In the genomic region with DNA sequence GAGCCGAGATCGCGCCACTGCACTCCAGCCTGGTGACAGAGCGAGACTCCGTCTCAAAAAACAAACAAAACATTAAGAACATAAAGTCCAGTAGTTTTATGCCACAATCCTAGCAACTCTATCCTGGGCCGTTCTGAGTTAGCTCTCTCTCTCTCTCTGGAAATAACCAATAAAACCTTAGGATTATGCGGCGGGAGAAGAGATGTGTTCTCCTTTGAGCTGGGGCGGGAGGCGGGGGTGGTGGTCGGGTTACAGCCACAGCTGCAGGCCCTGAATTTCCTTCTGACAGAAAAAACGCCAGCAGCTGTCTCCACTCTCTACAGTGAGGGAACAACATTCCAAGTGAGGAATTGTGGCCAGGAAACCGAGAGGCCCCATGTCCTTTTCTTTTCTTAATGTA, we compare ENCODE assay signal across 10 cellular contexts. TPM values are rescaled to one million over a fixed set of nuclear protein-coding genes. Genes with fewer than 3 reads are reported as not detected.
DNase-seq lines count a peak whose midpoint lies in the region; ATAC-seq and TF ChIP-seq lines count a peak whose summit lies in the region.
"Had no signal": no experiment of that assay in that cellular context is flagged by ENCODE, and none has a peak within 500 bp of the region (broad histone marks: within the 10 kb centered on the region; RNA-seq: fewer than 3 reads in every experiment).

No MANE protein-coding gene starts in this region.

- POLR2A ChIA-PET in OCI-LY7 (lab: Charles Lee), result interaction anchor here (0.7 kb wide), 1 partner anchor 41 kb away, joined by 4 read pairs; no protein-coding TSS in a partner anchor
- POLR2A ChIA-PET in CD4-positive, alpha-beta T cell (lab: Charles Lee), result no interaction called here

- H3K36me3 Mint-ChIP-seq in neural progenitor cell, result no peaks in the 10 kb centered on the region
- no peaks in the 10 kb centered on the region for H3K36me3 Mint-ChIP-seq in CD4-positive, alpha-beta T cell (ENCODE audit: low read depth)

- H3K4me1 ChIP-seq in OCI-LY7 (ENCODE audit: insufficient read depth, low read length, poor library complexity, severe bottlenecking) (peaks cover 34% of the 10 kb centered on the region), neural progenitor cell (peaks cover 17% of the 10 kb centered on the region)

- intact Hi-C loops in OCI-LY7 (cut with micrococcal nuclease; ENCODE audit: unreplicated experiment), result no loop called here
- intact Hi-C loops in CD4-positive, alpha-beta T cell (cut with DNase I, micrococcal nuclease), result no loop called here

- H3K4me2 ChIP-seq in OCI-LY7 (ENCODE audit: low read length) (no peak overlapping the region), neural progenitor cell (peak overlapping the region; percentile 65)

- no peak overlapping the region for H3K27ac ChIP-seq in OCI-LY7 (ENCODE audit: low read depth, low read length, poor library complexity, severe bottlenecking)
- H3K27ac ChIP-seq in neural progenitor cell, result peak overlapping the region; percentile 63
- H3K27ac ChIP-seq in CD4-positive, alpha-beta T cell (ENCODE audit: low read depth, low read length), result no peak overlapping the region

- no peak overlapping the region for H3K9ac ChIP-seq in neural progenitor cell

- H3K4me3 Mint-ChIP-seq in neural progenitor cell, result no peak overlapping the region
- no peak overlapping the region for H3K4me3 Mint-ChIP-seq in CD4-positive, alpha-beta T cell
- H3K4me3 Mint-ChIP-seq: dendritic cell treated with granulocyte-macrophage colony-stimulating factor and Interleukin-4, amounts not matched to agents 40 ng/mL and 50 ng/mL, for 4 days had no signal

- H3K4me3 ChIP-seq in AG10803 (ENCODE audit: low read length) (no peak overlapping the region), OCI-LY7 (ENCODE audit: low read depth, low read length, poor library complexity, severe bottlenecking) (no peak overlapping the region), neural progenitor cell (no peak overlapping the region)

- H3K27me3 ChIP-seq in neural progenitor cell, result no peaks in the 10 kb centered on the region
- peaks cover 16% of the 10 kb centered on the region for H3K27me3 ChIP-seq in CD4-positive, alpha-beta T cell (ENCODE audit: control insufficient read depth, insufficient read depth, low read length)

- H3K36me3 ChIP-seq in OCI-LY7 (ENCODE audit: insufficient read depth, low read length) (no peaks in the 10 kb centered on the region), neural progenitor cell (no peaks in the 10 kb centered on the region)

- peaks cover 44% of the 10 kb centered on the region for H3K4me1 Mint-ChIP-seq in neural progenitor cell
- no peaks in the 10 kb centered on the region for H3K4me1 Mint-ChIP-seq in CD4-positive, alpha-beta T cell (ENCODE audit: low read depth)

- no TSS peak for BruUV-seq in OCI-LY7 (replicated peaks; lab: Mats Ljungman, UMichigan)

- DNase-seq in AG10803 (ENCODE audit: low read depth), result peak; percentile 61
- DNase-seq in OCI-LY7 (ENCODE audit: low spot score), result no peak
- peak; percentile 80 for DNase-seq in fibroblast of peridontal ligament (ENCODE audit: extremely low read depth)
- peak; percentile 65 for DNase-seq in neural progenitor cell (ENCODE audit: low spot score)
- DNase-seq in CD4-positive, alpha-beta T cell, result no peak
- DNase-seq in OCI-M2 (lab: John Stamatoyannopoulos, UW; ENCODE audit: unreplicated experiment), result no peak
- no peak for DNase-seq in AML-193 (lab: John Stamatoyannopoulos, UW)
- DNase-seq: C1 segment of cervical spinal cord had no signal

- no peaks in the 10 kb centered on the region for H4K20me1 ChIP-seq in OCI-LY7 (ENCODE audit: insufficient read depth, low read length)
- no peaks in the 10 kb centered on the region for H4K20me1 ChIP-seq in neural progenitor cell (ENCODE audit: low read depth)

- H3K27me3 Mint-ChIP-seq in neural progenitor cell (ENCODE audit: insufficient read depth, low read depth), result peaks cover 10% of the 10 kb centered on the region
- peaks cover 60% of the 10 kb centered on the region for H3K27me3 Mint-ChIP-seq in CD4-positive, alpha-beta T cell

- peaks cover 4% of the 10 kb centered on the region for H3K9me3 Mint-ChIP-seq in neural progenitor cell
- H3K9me3 Mint-ChIP-seq in CD4-positive, alpha-beta T cell, result no peaks in the 10 kb centered on the region
- H3K9me3 Mint-ChIP-seq: dendritic cell treated with granulocyte-macrophage colony-stimulating factor and Interleukin-4, amounts not matched to agents 40 ng/mL and 50 ng/mL, for 4 days had no signal

- no peaks in the 10 kb centered on the region for H3K9me3 ChIP-seq in OCI-LY7 (ENCODE audit: low read length)
- H3K9me3 ChIP-seq in neural progenitor cell (ENCODE audit: low read depth), result no peaks in the 10 kb centered on the region
- no peaks in the 10 kb centered on the region for H3K9me3 ChIP-seq in CD4-positive, alpha-beta T cell (ENCODE audit: control insufficient read depth, low read length)

- peaks cover 23% of the 10 kb centered on the region for H3F3A ChIP-seq in neural progenitor cell (ENCODE audit: low read depth)

- CTCF ChIA-PET in OCI-LY7 (lab: Charles Lee; ENCODE audit: unreplicated experiment), result no interaction called here
- CTCF ChIA-PET in CD4-positive, alpha-beta T cell (lab: Charles Lee), result no interaction called here

- H2AFZ ChIP-seq in OCI-LY7 (ENCODE audit: low read length), result peak overlapping the region; percentile 40; the same call in 1 of the 2 replicates
- peak overlapping the region; percentile 86 for H2AFZ ChIP-seq in neural progenitor cell (replicated peaks)

- no peak for TF ChIP-seq CTCF in AG10803 (conservative IDR thresholded peaks at IDR 0.05; ENCODE audit: low read length)
- no peak for TF ChIP-seq CTCF in OCI-LY7 (conservative IDR thresholded peaks at IDR 0.05; ENCODE audit: low read length)
- TF ChIP-seq CTCF in neural progenitor cell (IDR thresholded peaks at IDR 0.05), result no peak
- no peak for TF ChIP-seq CTCF in CD4-positive, alpha-beta T cell (IDR thresholded peaks at IDR 0.05)

- no peak for ATAC-seq in CD4-positive, alpha-beta T cell (ENCODE audit: poor library complexity)
- ATAC-seq in GM21576 (IDR thresholded peaks at IDR 0.05; ENCODE audit: unreplicated experiment), result no peak

- peak overlapping the region; percentile 83 for H3K27ac Mint-ChIP-seq in neural progenitor cell
- no peak overlapping the region for H3K27ac Mint-ChIP-seq in CD4-positive, alpha-beta T cell
- H3K27ac Mint-ChIP-seq: dendritic cell treated with granulocyte-macrophage colony-stimulating factor and Interleukin-4, amounts not matched to agents 40 ng/mL and 50 ng/mL, for 4 days had no signal

- no peaks in the 10 kb centered on the region for H3K9me2 ChIP-seq in OCI-LY7 (ENCODE audit: insufficient read depth, low read length)

- H3K79me2 ChIP-seq in OCI-LY7 (ENCODE audit: insufficient read depth, low read depth, low read length) (no peaks in the 10 kb centered on the region), neural progenitor cell (ENCODE audit: low read depth) (no peaks in the 10 kb centered on the region)

RNA-seq across cellular contexts. Expression of gene PNMA8A, which starts 9.0 kb away (rescaled TPM):
- not detected in 2 replicates for total RNA-seq in OCI-LY7 (2014; rRNA removed; shearing (Covaris generic))
- total RNA-seq in OCI-LY7 (2022) (not detected in 2 replicates), neural progenitor cell (ENCODE audit: low replicate concordance) (42.5 and 43.9 TPM in 2 replicates)
- total RNA-seq in CD4-positive, alpha-beta T cell, result not detected

RNA-seq across cellular contexts. Expression of gene PNMA8B, which starts 15.3 kb away (rescaled TPM):
- total RNA-seq in OCI-LY7 (2014; rRNA removed; shearing (Covaris generic)), result 1.9 and 2.0 TPM in 2 replicates
- total RNA-seq in OCI-LY7 (2022), result 0.33 and 0.40 TPM in 2 replicates
- 0.09 and 3.9 TPM in 2 replicates for total RNA-seq in neural progenitor cell (ENCODE audit: low replicate concordance)
- total RNA-seq in CD4-positive, alpha-beta T cell, result under 1 TPM; 0.14 to 0.19 TPM

RNA-seq across cellular contexts. Expression of gene PNMA8C, which starts 51.7 kb away (rescaled TPM):
- 1.0 and 1.5 TPM in 2 replicates for total RNA-seq in OCI-LY7 (2014; rRNA removed; shearing (Covaris generic))
- total RNA-seq in OCI-LY7 (2022) (4.3 and 4.9 TPM in 2 replicates), neural progenitor cell (ENCODE audit: low replicate concordance) (0.58 and 0.74 TPM in 2 replicates)
- not detected for total RNA-seq in CD4-positive, alpha-beta T cell

Comparison
In these comparisons a context has a peak if more than half of its experiments do, and no peak if none do; other contexts are left out.
1. DNase-seq: peak in AG10803 (single experiment), fibroblast of peridontal ligament (single experiment) and neural progenitor cell (single experiment); none in OCI-LY7 (single experiment), CD4-positive, alpha-beta T cell (0 of 10), OCI-M2 (single experiment) and AML-193 (0 of 2).
2. RNA of gene PNMA8A, which starts 9.0 kb away (total RNA-seq): 42.5 to 43.9 TPM in neural progenitor cell; not detected in OCI-LY7 and not detected in CD4-positive, alpha-beta T cell; every median in the first group is over 10 times any median in the second.